11 cellular contexts compared by ENCODE assay signal in the genomic region with DNA sequence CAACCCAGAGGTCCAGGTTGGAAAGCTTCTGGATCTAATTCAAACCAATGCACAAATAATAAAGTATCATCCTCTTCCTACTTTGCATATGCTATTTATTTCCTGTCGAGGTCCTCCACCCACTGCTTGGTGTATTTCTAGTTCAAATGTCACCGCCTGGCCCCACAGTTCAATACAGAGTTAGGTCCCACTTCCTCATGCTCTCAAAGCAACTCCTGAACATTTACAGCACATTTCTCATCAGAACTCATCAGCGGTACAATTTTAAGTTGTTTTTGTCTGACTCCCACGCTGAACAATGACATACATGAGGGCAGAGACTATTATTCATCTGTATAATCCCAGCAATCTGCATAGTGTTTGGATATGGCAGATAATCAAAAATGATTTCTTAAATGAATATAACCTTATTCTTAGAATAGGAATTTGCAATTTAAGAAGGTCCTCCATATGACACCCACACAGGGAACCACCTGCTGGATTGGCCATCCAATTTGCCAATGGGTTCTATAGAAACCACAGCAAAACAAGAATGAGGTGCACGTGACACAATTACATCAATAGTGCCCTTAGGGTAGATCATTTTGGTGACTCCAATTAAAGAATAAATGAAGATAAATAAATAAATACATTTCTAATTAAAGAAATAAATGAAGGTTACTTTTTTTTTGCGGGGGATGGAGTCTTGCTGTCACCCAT. TPM values are rescaled to one million over a fixed set of nuclear protein-coding genes. Genes with fewer than 3 reads are reported as not detected.
DNase-seq lines count a peak whose midpoint lies in the region; ATAC-seq and TF ChIP-seq lines count a peak whose summit lies in the region.
"Had no signal": no experiment of that assay in that cellular context is flagged by ENCODE, and none has a peak within 500 bp of the region (broad histone marks: within the 10 kb centered on the region; RNA-seq: fewer than 3 reads in every experiment).

No MANE protein-coding gene starts in this region.

- H3K4me3 Mint-ChIP-seq in stimulated activated effector memory CD8-positive, alpha-beta T cell treated with anti-CD3 and anti-CD28 coated beads, Interleukin-12 subunit alpha, Interleukin-12 subunit beta, amount 100 ng/mL, for 72 hours: no peak overlapping the region

- peaks cover 7% of the 10 kb centered on the region for H3K4me1 ChIP-seq in Loucy (ENCODE audit: insufficient read depth, low read length, poor library complexity, severe bottlenecking)
- H3K4me1 ChIP-seq in sigmoid colon: no peaks in the 10 kb centered on the region

- TF ChIP-seq CTCF in Loucy (conservative IDR thresholded peaks at IDR 0.05; ENCODE audit: low read length) (no peak), sigmoid colon (IDR thresholded peaks at IDR 0.05) (no peak)

- H3K36me3 ChIP-seq in Loucy (ENCODE audit: insufficient read depth, low read length) (peaks cover 8% of the 10 kb centered on the region; the same call in 1 of the 2 replicates), sigmoid colon (no peaks in the 10 kb centered on the region)

- peak overlapping the region; percentile 73; the same call in 1 of the 2 replicates for H2AFZ ChIP-seq in Loucy (ENCODE audit: low read length)

- no peak overlapping the region for H3K27ac ChIP-seq in sigmoid colon

- H4K20me1 ChIP-seq in Loucy (ENCODE audit: insufficient read depth, low read length, poor library complexity, severe bottlenecking): no peaks in the 10 kb centered on the region

- DNase-seq in activated CD4-positive, alpha-beta T cell treated with anti-CD3 and anti-CD28 coated beads for 4 hours: peak; percentile 11 to 20
- no peak for DNase-seq in activated CD4-positive, alpha-beta T cell treated with anti-CD3 and anti-CD28 coated beads, Interleukin-2, amount 50 U/mL, for 1 hour
- no peak for DNase-seq in activated naive CD4-positive, alpha-beta T cell treated with anti-CD3 and anti-CD28 coated beads, Interleukin-2, amount 50 U/mL, for 72 hours (ENCODE audit: low spot score in 2 of 2)
- no peak for DNase-seq in stimulated activated effector memory CD8-positive, alpha-beta T cell treated with anti-CD3 and anti-CD28 coated beads, Interleukin-12 subunit alpha, Interleukin-12 subunit beta, amount 100 ng/mL, for 72 hours (ENCODE audit: low spot score in 2 of 2)
- DNase-seq in occipital lobe (lab: John Stamatoyannopoulos, UW): no peak
- no peak for DNase-seq in sigmoid colon
- DNase-seq: caudate nucleus, MM.1S had no signal

- TF ChIP-seq EP300 in sigmoid colon (IDR thresholded peaks at IDR 0.05): no peak

- H3K4me1 Mint-ChIP-seq in stimulated activated effector memory CD8-positive, alpha-beta T cell treated with anti-CD3 and anti-CD28 coated beads, Interleukin-12 subunit alpha, Interleukin-12 subunit beta, amount 100 ng/mL, for 72 hours: peaks cover 8% of the 10 kb centered on the region

- no peak overlapping the region for H3K4me2 ChIP-seq in Loucy (ENCODE audit: low read depth, low read length, poor library complexity, severe bottlenecking)

- H3K4me3 ChIP-seq in Loucy (ENCODE audit: low read length, poor library complexity, severe bottlenecking): no peak overlapping the region
- H3K4me3 ChIP-seq in sigmoid colon: no peak overlapping the region

- H3K9me3 ChIP-seq in Loucy (ENCODE audit: insufficient read depth, low read depth, low read length) (no peaks in the 10 kb centered on the region), sigmoid colon (no peaks in the 10 kb centered on the region)

- WGBS in sigmoid colon, 2 donors: 56 to 80% methylated on average over 6 of the region's 6 CpGs

- H3K9me2 ChIP-seq in Loucy (replicated peaks; ENCODE audit: low read depth, low read length): no peaks in the 10 kb centered on the region

- no peak for TF ChIP-seq POLR2A in sigmoid colon (IDR thresholded peaks at IDR 0.05)

- intact Hi-C loops in sigmoid colon (cut with DNase I): no loop called here

- peak overlapping the region; percentile 28 to 40 for H3K27ac Mint-ChIP-seq in activated naive CD4-positive, alpha-beta T cell treated with anti-CD3 and anti-CD28 coated beads, Interleukin-2, amount 50 U/mL, for 72 hours
- peak overlapping the region; percentile 71 for H3K27ac Mint-ChIP-seq in stimulated activated effector memory CD8-positive, alpha-beta T cell treated with anti-CD3 and anti-CD28 coated beads, Interleukin-12 subunit alpha, Interleukin-12 subunit beta, amount 100 ng/mL, for 72 hours

- H3K9me3 Mint-ChIP-seq in activated naive CD4-positive, alpha-beta T cell treated with anti-CD3 and anti-CD28 coated beads, Interleukin-2, amount 50 U/mL, for 72 hours: peaks cover 0 to 6% of the 10 kb centered on the region in 2 donors
- H3K9me3 Mint-ChIP-seq in stimulated activated effector memory CD8-positive, alpha-beta T cell treated with anti-CD3 and anti-CD28 coated beads, Interleukin-12 subunit alpha, Interleukin-12 subunit beta, amount 100 ng/mL, for 72 hours: no peaks in the 10 kb centered on the region

- no peaks in the 10 kb centered on the region for H3F3A ChIP-seq in Loucy (ENCODE audit: low read depth)

- H3K27me3 ChIP-seq in Loucy (ENCODE audit: insufficient read depth, low read length, poor library complexity, severe bottlenecking) (no peaks in the 10 kb centered on the region), sigmoid colon (no peaks in the 10 kb centered on the region)

- no peaks in the 10 kb centered on the region for H3K79me2 ChIP-seq in Loucy (ENCODE audit: insufficient read depth, low read length)

- no peak overlapping the region for H3K9ac ChIP-seq in Loucy (ENCODE audit: low read depth, low read length, poor library complexity, severe bottlenecking)

- peaks cover 0 to 12% of the 10 kb centered on the region in 2 donors for H3K36me3 Mint-ChIP-seq in activated naive CD4-positive, alpha-beta T cell treated with anti-CD3 and anti-CD28 coated beads, Interleukin-2, amount 50 U/mL, for 72 hours
- H3K36me3 Mint-ChIP-seq in stimulated activated effector memory CD8-positive, alpha-beta T cell treated with anti-CD3 and anti-CD28 coated beads, Interleukin-12 subunit alpha, Interleukin-12 subunit beta, amount 100 ng/mL, for 72 hours: peaks cover 12% of the 10 kb centered on the region

- peak; percentile 28 to 29 for ATAC-seq in activated naive CD4-positive, alpha-beta T cell treated with anti-CD3 and anti-CD28 coated beads, Interleukin-2, amount 50 U/mL, for 72 hours
- ATAC-seq in stimulated activated effector memory CD8-positive, alpha-beta T cell treated with anti-CD3 and anti-CD28 coated beads, Interleukin-12 subunit alpha, Interleukin-12 subunit beta, amount 100 ng/mL, for 72 hours: peak; percentile 28
- ATAC-seq in HG03025 (IDR thresholded peaks at IDR 0.05; ENCODE audit: low FRiP score, unreplicated experiment): no peak
- ATAC-seq: SK-N-SH treated with all-trans-retinoic acid at 6 μM for 48 hours had no signal

RNA-seq across cellular contexts. Expression of gene SLC25A17, which starts 54.3 kb away (rescaled TPM):
- 10 to 100 TPM; 24.6 to 27.8 TPM for total RNA-seq in activated naive CD4-positive, alpha-beta T cell treated with anti-CD3 and anti-CD28 coated beads, Interleukin-2, amount 50 U/mL, for 72 hours
- total RNA-seq in occipital lobe (32.1 TPM), sigmoid colon (10 to 100 TPM; 10.2 to 14.7 (median 11.1) TPM)
- polyA plus RNA-seq in sigmoid colon: 10 to 100 TPM in 1 of 3 donors, 1 to 10 TPM in 2; 6.2 to 12.6 (median 9.0) TPM

Comparison
In these comparisons a context has a peak if more than half of its experiments do, and no peak if none do; other contexts are left out.
1. DNase-seq: peak in activated CD4-positive, alpha-beta T cell treated with anti-CD3 and anti-CD28 coated beads for 4 hours (2 of 2); none in activated CD4-positive, alpha-beta T cell treated with anti-CD3 and anti-CD28 coated beads, Interleukin-2, amount 50 U/mL, for 1 hour (single experiment), activated naive CD4-positive, alpha-beta T cell treated with anti-CD3 and anti-CD28 coated beads, Interleukin-2, amount 50 U/mL, for 72 hours (0 of 2), stimulated activated effector memory CD8-positive, alpha-beta T cell treated with anti-CD3 and anti-CD28 coated beads, Interleukin-12 subunit alpha, Interleukin-12 subunit beta, amount 100 ng/mL, for 72 hours (0 of 2), occipital lobe (single experiment) and sigmoid colon (single experiment).